ENCODE assay signal across 28 cellular contexts in the genomic region with DNA sequence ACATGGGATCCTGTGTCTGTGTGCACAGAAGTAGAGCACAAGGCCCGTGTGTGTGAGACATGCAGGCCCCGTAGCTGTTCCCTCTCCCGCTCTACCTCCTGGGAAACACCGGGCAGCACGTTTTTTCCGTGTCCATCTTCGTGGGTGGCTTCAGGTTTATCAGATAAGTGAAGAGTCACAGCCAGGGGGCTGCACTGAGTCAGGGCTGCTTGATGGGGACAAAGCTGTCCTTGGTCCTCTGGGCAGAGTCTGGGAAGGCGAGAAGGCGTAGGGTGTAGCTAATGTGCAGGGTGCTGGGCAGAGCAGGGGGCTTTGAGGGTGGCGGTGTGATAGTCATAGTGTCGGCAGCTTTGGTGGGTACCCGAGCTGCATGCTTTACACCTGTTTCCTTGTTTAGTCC. TPM values are rescaled to one million over a fixed set of nuclear protein-coding genes. Genes with fewer than 3 reads are reported as not detected.
DNase-seq lines count a peak whose midpoint lies in the region; TF ChIP-seq lines count a peak whose summit lies in the region.
"Had no signal": no experiment of that assay in that cellular context is flagged by ENCODE, and none has a peak within 500 bp of the region (broad histone marks: within the 10 kb centered on the region; RNA-seq: fewer than 3 reads in every experiment).

No MANE protein-coding gene starts in this region.

- TF ChIP-seq CTCF in testis (IDR thresholded peaks at IDR 0.05), result no peak

- H3K4me1 Mint-ChIP-seq in activated CD4-positive, alpha-beta memory T cell treated with anti-CD3 and anti-CD28 coated beads, Interleukin-2, amount 10 ng/mL, durations not matched to agents 7 days and 5 days, result no peaks in the 10 kb centered on the region
- H3K4me1 Mint-ChIP-seq: activated CD4-positive, alpha-beta T cell treated with anti-CD3 and anti-CD28 coated beads, Interleukin-2, amount 10 ng/mL, durations not matched to agents 24 days and 14 days; stimulated activated naive CD8-positive, alpha-beta T cell treated with anti-CD3 and anti-CD28 coated beads, Interleukin-15, amount 100 ng/mL, for 72 hours had no signal

- H3K4me2 ChIP-seq in mesenchymal stem cell (ENCODE audit: low read length, poor library complexity, severe bottlenecking), result no peak overlapping the region

- no peak overlapping the region for H3K18ac ChIP-seq in mesenchymal stem cell (ENCODE audit: low read depth in 1 of 2, low read length in 2 of 2)

- no peak overlapping the region for H2BK15ac ChIP-seq in mesenchymal stem cell (ENCODE audit: low read depth, poor library complexity, severe bottlenecking)

- 91 to 92% methylated on average over 12 of the region's 12 CpGs for WGBS in testis, 2 donors
- 92% methylated on average over 12 of the region's 12 CpGs for WGBS in mesenchymal stem cell

- H3K23ac ChIP-seq in mesenchymal stem cell (ENCODE audit: low read length in 2 of 2), result no peak overlapping the region

- H3K36me3 ChIP-seq in testis (ENCODE audit: low read depth, missing control alignments), result no peaks in the 10 kb centered on the region
- peaks cover 69 to 90% of the 10 kb centered on the region in 2 experiments for H3K36me3 ChIP-seq in mesenchymal stem cell (ENCODE audit: control insufficient read depth in 1 of 2, insufficient read depth in 2 of 2, low read depth in 1 of 2, low read length in 2 of 2)

- no peak overlapping the region for H2AFZ ChIP-seq in mesenchymal stem cell (ENCODE audit: low read depth, low read length)
- H2AFZ ChIP-seq: GM23248 had no signal

- DNase-seq in activated T-cell treated with anti-CD3 and anti-CD28 coated beads, Interleukin-2, amount 50 U/mL, for 48 hours, result peak; percentile 3 to 13
- no peak for DNase-seq in activated T-cell treated with anti-CD3 and anti-CD28 coated beads, Interleukin-2, amount 50 U/mL, for 1 hour
- DNase-seq in activated CD4-positive, alpha-beta memory T cell treated with anti-CD3 and anti-CD28 coated beads, Interleukin-2, amount 10 ng/mL, durations not matched to agents 7 days and 5 days, result peak; percentile 10
- peak; percentile 40 for DNase-seq in islet precursor cell
- DNase-seq in testis, result peak; percentile 7
- no peak for DNase-seq in mesenchymal stem cell
- no peak for DNase-seq in NCI-H345 treated with DMSO at 0.1 percent for 48 hours (lab: John Stamatoyannopoulos, UW; ENCODE audit: unreplicated experiment)
- DNase-seq in globus pallidus (ENCODE audit: low spot score), result no peak
- DNase-seq: activated CD4-positive, alpha-beta T cell treated with anti-CD3 and anti-CD28 coated beads, Interleukin-2, amount 10 ng/mL, durations not matched to agents 24 days and 14 days; activated naive CD4-positive, alpha-beta T cell treated with anti-CD3 and anti-CD28 coated beads for 36 hours; anterior cingulate cortex; Calu3; GM23248; hypothalamus; NCI-H1930; NCI-H774; Right ventricle myocardium superior; stimulated activated CD4-positive, alpha-beta T cell treated with anti-CD3 and anti-CD28 coated beads, Interleukin-4, amount 100 ng/mL, for 24 hours; stimulated activated naive CD8-positive, alpha-beta T cell treated with anti-CD3 and anti-CD28 coated beads, Interleukin-15, amount 100 ng/mL, for 72 hours; upper lobe of left lung had no signal

- no peak overlapping the region for H4K8ac ChIP-seq in mesenchymal stem cell (ENCODE audit: low read length)

- H3K27me3 ChIP-seq in testis, result no peaks in the 10 kb centered on the region
- H3K27me3 ChIP-seq in mesenchymal stem cell (ENCODE audit: control insufficient read depth in 1 of 2, insufficient read depth in 1 of 2, low read length in 2 of 2), result no peaks in the 10 kb centered on the region
- H3K27me3 ChIP-seq: BLaER1 treated with 17β-estradiol and CSF1 and Interleukin-3, amounts not matched to agents 10 nM and 100 nM; neutrophil; upper lobe of left lung had no signal

- CTCF ChIA-PET in activated CD4-positive, alpha-beta memory T cell treated with anti-CD3 and anti-CD28 coated beads, Interleukin-2, amount 10 ng/mL, durations not matched to agents 7 days and 5 days (lab: Charles Lee), result no interaction called here

- H3K9ac ChIP-seq in mesenchymal stem cell (ENCODE audit: low read length), result no peak overlapping the region
- H3K9ac ChIP-seq: BLaER1 treated with 17β-estradiol and CSF1 and Interleukin-3, amounts not matched to agents 10 nM and 100 nM; GM23248 had no signal

- no peak overlapping the region for H2BK12ac ChIP-seq in mesenchymal stem cell (ENCODE audit: low read length in 2 of 2)

- H3K4ac ChIP-seq in mesenchymal stem cell (ENCODE audit: low read depth in 1 of 2, low read length in 2 of 2), result no peak overlapping the region

- H3K4me1 ChIP-seq in testis (no peaks in the 10 kb centered on the region), mesenchymal stem cell (ENCODE audit: control insufficient read depth, insufficient read depth, low read depth, low read length) (no peaks in the 10 kb centered on the region)
- H3K4me1 ChIP-seq: upper lobe of left lung had no signal

- H3K9me3 ChIP-seq in testis, result no peaks in the 10 kb centered on the region
- no peaks in the 10 kb centered on the region for H3K9me3 ChIP-seq in mesenchymal stem cell (ENCODE audit: control insufficient read depth, low read length)
- H3K9me3 ChIP-seq: BLaER1 treated with 17β-estradiol and CSF1 and Interleukin-3, amounts not matched to agents 10 nM and 100 nM; neutrophil; upper lobe of left lung had no signal

- H3K36me3 Mint-ChIP-seq in activated CD4-positive, alpha-beta memory T cell treated with anti-CD3 and anti-CD28 coated beads, Interleukin-2, amount 10 ng/mL, durations not matched to agents 7 days and 5 days (ENCODE audit: low read depth), result peaks cover 79% of the 10 kb centered on the region

- TF ChIP-seq POLR2A in testis (IDR thresholded peaks at IDR 0.05), result no peak

- H3K27ac ChIP-seq in testis (no peak overlapping the region), mesenchymal stem cell (ENCODE audit: low read length, poor library complexity, severe bottlenecking) (no peak overlapping the region)
- H3K27ac ChIP-seq: BLaER1 treated with 17β-estradiol and CSF1 and Interleukin-3, amounts not matched to agents 10 nM and 100 nM; GM23248; neutrophil; upper lobe of left lung had no signal

- no peak overlapping the region for H4K91ac ChIP-seq in mesenchymal stem cell (ENCODE audit: low read length)

- H3K9me3 Mint-ChIP-seq in activated CD4-positive, alpha-beta memory T cell treated with anti-CD3 and anti-CD28 coated beads, Interleukin-2, amount 10 ng/mL, durations not matched to agents 7 days and 5 days, result no peaks in the 10 kb centered on the region
- H3K9me3 Mint-ChIP-seq: activated CD4-positive, alpha-beta T cell treated with anti-CD3 and anti-CD28 coated beads, Interleukin-2, amount 10 ng/mL, durations not matched to agents 24 days and 14 days; activated naive CD4-positive, alpha-beta T cell treated with anti-CD3 and anti-CD28 coated beads for 36 hours; central memory CD8-positive, alpha-beta T cell; stimulated activated naive CD8-positive, alpha-beta T cell treated with anti-CD3 and anti-CD28 coated beads, Interleukin-15, amount 100 ng/mL, for 72 hours had no signal

- no peaks in the 10 kb centered on the region for H3K27me3 Mint-ChIP-seq in activated CD4-positive, alpha-beta memory T cell treated with anti-CD3 and anti-CD28 coated beads, Interleukin-2, amount 10 ng/mL, durations not matched to agents 7 days and 5 days
- H3K27me3 Mint-ChIP-seq: activated CD4-positive, alpha-beta T cell treated with anti-CD3 and anti-CD28 coated beads, Interleukin-2, amount 10 ng/mL, durations not matched to agents 24 days and 14 days; central memory CD8-positive, alpha-beta T cell; stimulated activated naive CD8-positive, alpha-beta T cell treated with anti-CD3 and anti-CD28 coated beads, Interleukin-15, amount 100 ng/mL, for 72 hours had no signal

- H3K4me3 ChIP-seq in testis (no peak overlapping the region), mesenchymal stem cell (ENCODE audit: insufficient read depth in 1 of 2, low read depth in 1 of 2, low read length in 2 of 2) (no peak overlapping the region)
- H3K4me3 ChIP-seq: BLaER1 treated with 17β-estradiol and CSF1 and Interleukin-3, amounts not matched to agents 10 nM and 100 nM; GM23248; upper lobe of left lung had no signal

- H3K27ac Mint-ChIP-seq in activated CD4-positive, alpha-beta memory T cell treated with anti-CD3 and anti-CD28 coated beads, Interleukin-2, amount 10 ng/mL, durations not matched to agents 7 days and 5 days, result no peak overlapping the region
- H3K27ac Mint-ChIP-seq: activated naive CD4-positive, alpha-beta T cell treated with anti-CD3 and anti-CD28 coated beads for 36 hours had no signal

- peaks cover 19% of the 10 kb centered on the region for H3K79me1 ChIP-seq in mesenchymal stem cell (replicated peaks; ENCODE audit: low read length, poor library complexity, severe bottlenecking)

- no peak overlapping the region for H2BK120ac ChIP-seq in mesenchymal stem cell (ENCODE audit: low read depth, low read length)

- intact Hi-C loops in testis (cut with DNase I; ENCODE audit: low total_unique reads), result no loop called here

- no peak overlapping the region for H2AK5ac ChIP-seq in mesenchymal stem cell (ENCODE audit: low read length, severe bottlenecking)

- H2BK5ac ChIP-seq in mesenchymal stem cell (ENCODE audit: low read depth, low read length, poor library complexity, severe bottlenecking), result no peak overlapping the region

- no peak overlapping the region for H3K14ac ChIP-seq in mesenchymal stem cell (ENCODE audit: low read length in 2 of 2)

- no peak overlapping the region for H3K4me3 Mint-ChIP-seq in activated CD4-positive, alpha-beta memory T cell treated with anti-CD3 and anti-CD28 coated beads, Interleukin-2, amount 10 ng/mL, durations not matched to agents 7 days and 5 days
- H3K4me3 Mint-ChIP-seq: activated CD4-positive, alpha-beta T cell treated with anti-CD3 and anti-CD28 coated beads, Interleukin-2, amount 10 ng/mL, durations not matched to agents 24 days and 14 days; activated naive CD4-positive, alpha-beta T cell treated with anti-CD3 and anti-CD28 coated beads for 36 hours; central memory CD8-positive, alpha-beta T cell; stimulated activated naive CD8-positive, alpha-beta T cell treated with anti-CD3 and anti-CD28 coated beads, Interleukin-15, amount 100 ng/mL, for 72 hours had no signal

- POLR2A ChIA-PET in activated CD4-positive, alpha-beta memory T cell treated with anti-CD3 and anti-CD28 coated beads, Interleukin-2, amount 10 ng/mL, durations not matched to agents 7 days and 5 days (lab: Charles Lee), result no interaction called here

RNA-seq across cellular contexts. Expression of a gene that starts 23.7 kb away (rescaled TPM):
- total RNA-seq in activated CD4-positive, alpha-beta memory T cell treated with anti-CD3 and anti-CD28 coated beads, Interleukin-2, amount 10 ng/mL, durations not matched to agents 7 days and 5 days, result 100 to 1,000 TPM; 156 to 169 TPM
- 10 to 100 TPM; 42.0 to 46.6 TPM for total RNA-seq in testis
- polyA plus RNA-seq in testis (ENCODE audit: insufficient read depth, low read depth, low replicate concordance), result 25.0 TPM
- polyA plus RNA-seq in mesenchymal stem cell (2013, experiment 1 of 2), result 7.9 TPM
- polyA plus RNA-seq in mesenchymal stem cell (2013, experiment 2 of 2), result 7.7 TPM

RNA-seq across cellular contexts. Expression of a gene that starts 42.5 kb away (rescaled TPM):
- not detected for total RNA-seq in activated CD4-positive, alpha-beta memory T cell treated with anti-CD3 and anti-CD28 coated beads, Interleukin-2, amount 10 ng/mL, durations not matched to agents 7 days and 5 days
- total RNA-seq in testis, result not detected
- polyA plus RNA-seq in testis (ENCODE audit: insufficient read depth, low read depth, low replicate concordance), result not detected
- not detected for polyA plus RNA-seq in mesenchymal stem cell (2013, experiment 1 of 2)
- not detected for polyA plus RNA-seq in mesenchymal stem cell (2013, experiment 2 of 2)
- total RNA-seq: A673; activated CD4-positive, alpha-beta T cell treated with anti-CD3 and anti-CD28 coated beads, Interleukin-2, amount 10 ng/mL, durations not matched to agents 24 days and 14 days; activated naive CD4-positive, alpha-beta T cell treated with anti-CD3 and anti-CD28 coated beads for 36 hours; Calu3; frontal cortex; GM23248; lower leg skin; mucosa of gallbladder; Right ventricle myocardium superior; upper lobe of left lung had no signal
- polyA plus RNA-seq: esophagus, GM23248 had no signal

Comparison
In these comparisons a context has a peak if more than half of its experiments do, and no peak if none do; other contexts are left out.
1. DNase-seq: peak in activated T-cell treated with anti-CD3 and anti-CD28 coated beads, Interleukin-2, amount 50 U/mL, for 48 hours (2 of 2), activated CD4-positive, alpha-beta memory T cell treated with anti-CD3 and anti-CD28 coated beads, Interleukin-2, amount 10 ng/mL, durations not matched to agents 7 days and 5 days (single experiment), islet precursor cell (single experiment) and testis (single experiment); none in activated T-cell treated with anti-CD3 and anti-CD28 coated beads, Interleukin-2, amount 50 U/mL, for 1 hour (single experiment), mesenchymal stem cell (single experiment), NCI-H345 treated with DMSO at 0.1 percent for 48 hours (single experiment) and globus pallidus (single experiment).